Comparison of ENCODE assay signal across 1 cellular context in the genomic region with DNA sequence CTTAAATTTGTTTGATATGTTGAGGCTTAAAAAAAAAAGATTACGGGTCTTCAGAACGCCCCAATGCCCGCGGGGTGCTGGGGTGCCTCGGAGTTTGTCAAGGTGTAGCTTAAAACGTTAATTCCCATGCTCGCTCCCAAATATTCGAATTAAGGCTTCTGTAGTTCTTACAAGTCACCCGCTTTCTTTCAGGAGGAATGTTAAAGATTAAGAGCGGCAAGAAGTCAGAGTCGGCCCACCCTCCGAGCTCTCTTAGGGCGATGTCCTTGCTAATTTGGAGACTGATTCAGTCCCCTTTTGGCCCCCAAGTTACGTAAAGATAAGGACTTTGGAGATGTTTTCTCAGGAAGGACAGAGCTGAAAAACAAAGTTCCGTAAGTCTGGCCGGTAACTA.
TF ChIP-seq lines count a peak whose summit lies in the region.

No MANE protein-coding gene starts in this region.

TF ChIP-seq in SK-N-SH, 30 proteins besides CTCF, POLR2A, EP300 and RAD21 (continued from another document):
- TF ChIP-seq, protein P1, sequence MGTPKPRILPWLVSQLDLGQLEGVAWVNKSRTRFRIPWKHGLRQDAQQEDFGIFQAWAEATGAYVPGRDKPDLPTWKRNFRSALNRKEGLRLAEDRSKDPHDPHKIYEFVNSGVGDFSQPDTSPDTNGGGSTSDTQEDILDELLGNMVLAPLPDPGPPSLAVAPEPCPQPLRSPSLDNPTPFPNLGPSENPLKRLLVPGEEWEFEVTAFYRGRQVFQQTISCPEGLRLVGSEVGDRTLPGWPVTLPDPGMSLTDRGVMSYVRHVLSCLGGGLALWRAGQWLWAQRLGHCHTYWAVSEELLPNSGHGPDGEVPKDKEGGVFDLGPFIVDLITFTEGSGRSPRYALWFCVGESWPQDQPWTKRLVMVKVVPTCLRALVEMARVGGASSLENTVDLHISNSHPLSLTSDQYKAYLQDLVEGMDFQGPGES (IDR thresholded peaks at IDR 0.05; ENCODE audit: low read depth, low read length), result no peak
- TF ChIP-seq GATA2 (CRISPR knock-in tag; IDR thresholded peaks at IDR 0.05), result no peak
- TF ChIP-seq NFIC (IDR thresholded peaks at IDR 0.05; ENCODE audit: borderline replicate concordance), result no peak
- no peak for TF ChIP-seq RFX5 (IDR thresholded peaks at IDR 0.05; ENCODE audit: low read length)
- no peak for TF ChIP-seq TAF1 (IDR thresholded peaks at IDR 0.05; ENCODE audit: borderline replicate concordance, low read depth, low read length)
- no peak for TF ChIP-seq FOSL2 (IDR thresholded peaks at IDR 0.05; ENCODE audit: borderline replicate concordance, low read depth)
TF ChIP-seq in SK-N-SH: peak in this region for 0.
